ENCODE assay signal across 20 cellular contexts in genomic region chr6:79215233-79215824, GRCh38. TPM values are rescaled to one million over a fixed set of nuclear protein-coding genes. Genes with fewer than 3 reads are reported as not detected.
DNase-seq lines count a peak whose midpoint lies in the region; ATAC-seq, FAIRE-seq and TF ChIP-seq lines count a peak whose summit lies in the region.
"Had no signal": no experiment of that assay in that cellular context is flagged by ENCODE, and none has a peak within 500 bp of the region (broad histone marks: within the 10 kb centered on the region; RNA-seq: fewer than 3 reads in every experiment).

No MANE protein-coding gene starts in this region.

- 45 to 50% (median 46%) methylated on average over 2 of the region's 2 CpGs for WGBS in heart left ventricle, 4 donors

- no peak for TF ChIP-seq CTCF in heart left ventricle (IDR thresholded peaks at IDR 0.05)

- POLR2A ChIA-PET in HEK293T (lab: Yijun Ruan, JAX): no interaction called here

- DNase-seq in A172 (ENCODE audit: low spot score) (peak; percentile 22), RCC 7860 (ENCODE audit: low spot score) (peak; percentile 19), heart left ventricle (no peak), mucosa of gallbladder (ENCODE audit: low spot score) (peak; percentile 12), HEK293T (ENCODE audit: extremely low spot score) (no peak), foreskin melanocyte (no peak), NCI-H1417 treated with DMSO at 0.1 percent for 48 hours (lab: John Stamatoyannopoulos, UW) (no peak)
- DNase-seq: activated CD8-positive, alpha-beta memory T cell treated with anti-CD3 and anti-CD28 coated beads, Interleukin-2, amount 10 ng/mL, durations not matched to agents 7 days and 5 days; activated gamma-delta T cell treated with Interleukin-2 at 50 U/mL for 16 hours; DMS153; left lung; NCI-H1048; NCI-H2107; NCI-H526 had no signal

- peak; percentile 58 for FAIRE-seq in RCC 7860 (lab: Jason Lieb, UNC)
- FAIRE-seq: K562, urothelium cell line had no signal

- H3K27ac ChIP-seq in heart left ventricle: no peak overlapping the region
- H3K27ac ChIP-seq: ascending aorta, C4-2B, left lung had no signal

- H3K9me3 ChIP-seq in heart left ventricle: peaks cover 0 to 9% (median 0%) of the 10 kb centered on the region in 12 donors
- H3K9me3 ChIP-seq: ascending aorta, left lung had no signal

- ATAC-seq in heart left ventricle (peak in 3 of 4 donors; percentile 39 to 57 (median 43)), GM18517 (IDR thresholded peaks at IDR 0.05; ENCODE audit: unreplicated experiment) (no peak)
- ATAC-seq: activated CD4-positive, CD25-positive, alpha-beta regulatory T cell treated with anti-CD3 and anti-CD28 coated beads, Interleukin-2, amount 50 U/mL, for 24 hours; activated CD8-positive, alpha-beta memory T cell treated with anti-CD3 and anti-CD28 coated beads, Interleukin-2, amount 10 ng/mL, durations not matched to agents 7 days and 5 days; K562; left lung had no signal

- H3K4me1 ChIP-seq in heart left ventricle: peaks cover 0 to 39% (median 17%) of the 10 kb centered on the region in 12 donors
- H3K4me1 ChIP-seq: ascending aorta, left lung had no signal

- H3K36me3 ChIP-seq in heart left ventricle: peaks cover 0 to 9% (median 0%) of the 10 kb centered on the region in 9 donors
- H3K36me3 ChIP-seq: left lung had no signal

- TF ChIP-seq POLR2A in heart left ventricle (IDR thresholded peaks at IDR 0.05): no peak

- H3K27me3 ChIP-seq in heart left ventricle: no peaks in the 10 kb centered on the region
- H3K27me3 ChIP-seq: ascending aorta, left lung had no signal

- no peak overlapping the region for H3K4me3 ChIP-seq in heart left ventricle
- H3K4me3 ChIP-seq: ascending aorta, K562, left lung had no signal

- intact Hi-C loops in heart left ventricle (cut with DNase I): no loop called here

- CTCF ChIA-PET in HEK293T (lab: Yijun Ruan, JAX): no interaction called here

TF ChIP-seq in HEK293T, 16 proteins besides CTCF, POLR2A, EP300 and RAD21:
- TF ChIP-seq L3MBTL2 (conservative IDR thresholded peaks at IDR 0.05): no peak
- TF ChIP-seq NFRKB (IDR thresholded peaks at IDR 0.05): no peak
- TF ChIP-seq PKNOX1 (IDR thresholded peaks at IDR 0.05): no peak
- TF ChIP-seq FOXK2 (IDR thresholded peaks at IDR 0.05): no peak
TF ChIP-seq in HEK293T: peak in this region for 0.

RNA-seq across cellular contexts. Expression of gene HMGN3, which starts 19.2 kb away (rescaled TPM):
- 73.9 and 119 TPM in 2 replicates for total RNA-seq in A172 (2014; rRNA removed; shearing (Covaris generic))
- total RNA-seq in heart left ventricle (100 to 1,000 TPM in 8 of 9 donors, 10 to 100 TPM in 1; 91.9 to 168 (median 127) TPM), mucosa of gallbladder (76.4 TPM)
- 100 to 1,000 TPM in 1 of 2 donors, 10 to 100 TPM in 1; 69.4 to 219 TPM for polyA plus RNA-seq in heart left ventricle

Comparison
In these comparisons a context has a peak if more than half of its experiments do, and no peak if none do; other contexts are left out.
1. DNase-seq: peak in A172 (single experiment), RCC 7860 (single experiment) and mucosa of gallbladder (single experiment); none in heart left ventricle (0 of 5), HEK293T (single experiment), foreskin melanocyte (single experiment) and NCI-H1417 treated with DMSO at 0.1 percent for 48 hours (single experiment).